In genomic region chr14:99551034-99551922, GRCh38 we compare ENCODE assay signal across 1 cellular context.
TF ChIP-seq lines count a peak whose summit lies in the region.

No MANE protein-coding gene starts in this region.

TF ChIP-seq in HepG2, 621 proteins besides CTCF, POLR2A, EP300 and RAD21 (continued from another document):
- TF ChIP-seq, protein P1, sequence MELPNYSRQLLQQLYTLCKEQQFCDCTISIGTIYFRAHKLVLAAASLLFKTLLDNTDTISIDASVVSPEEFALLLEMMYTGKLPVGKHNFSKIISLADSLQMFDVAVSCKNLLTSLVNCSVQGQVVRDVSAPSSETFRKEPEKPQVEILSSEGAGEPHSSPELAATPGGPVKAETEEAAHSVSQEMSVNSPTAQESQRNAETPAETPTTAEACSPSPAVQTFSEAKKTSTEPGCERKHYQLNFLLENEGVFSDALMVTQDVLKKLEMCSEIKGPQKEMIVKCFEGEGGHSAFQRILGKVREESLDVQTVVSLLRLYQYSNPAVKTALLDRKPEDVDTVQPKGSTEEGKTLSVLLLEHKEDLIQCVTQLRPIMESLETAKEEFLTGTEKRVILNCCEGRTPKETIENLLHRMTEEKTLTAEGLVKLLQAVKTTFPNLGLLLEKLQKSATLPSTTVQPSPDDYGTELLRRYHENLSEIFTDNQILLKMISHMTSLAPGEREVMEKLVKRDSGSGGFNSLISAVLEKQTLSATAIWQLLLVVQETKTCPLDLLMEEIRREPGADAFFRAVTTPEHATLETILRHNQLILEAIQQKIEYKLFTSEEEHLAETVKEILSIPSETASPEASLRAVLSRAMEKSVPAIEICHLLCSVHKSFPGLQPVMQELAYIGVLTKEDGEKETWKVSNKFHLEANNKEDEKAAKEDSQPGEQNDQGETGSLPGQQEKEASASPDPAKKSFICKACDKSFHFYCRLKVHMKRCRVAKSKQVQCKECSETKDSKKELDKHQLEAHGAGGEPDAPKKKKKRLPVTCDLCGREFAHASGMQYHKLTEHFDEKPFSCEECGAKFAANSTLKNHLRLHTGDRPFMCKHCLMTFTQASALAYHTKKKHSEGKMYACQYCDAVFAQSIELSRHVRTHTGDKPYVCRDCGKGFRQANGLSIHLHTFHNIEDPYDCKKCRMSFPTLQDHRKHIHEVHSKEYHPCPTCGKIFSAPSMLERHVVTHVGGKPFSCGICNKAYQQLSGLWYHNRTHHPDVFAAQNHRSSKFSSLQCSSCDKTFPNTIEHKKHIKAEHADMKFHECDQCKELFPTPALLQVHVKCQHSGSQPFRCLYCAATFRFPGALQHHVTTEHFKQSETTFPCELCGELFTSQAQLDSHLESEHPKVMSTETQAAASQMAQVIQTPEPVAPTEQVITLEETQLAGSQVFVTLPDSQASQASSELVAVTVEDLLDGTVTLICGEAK (IDR thresholded peaks at IDR 0.05) = no peak
- TF ChIP-seq, protein P1 (CRISPR knock-in tag; IDR thresholded peaks at IDR 0.05) = 0 out of 2 replicates have a peak, but pooled peaks have one; percentile 33
- TF ChIP-seq, protein P2, sequence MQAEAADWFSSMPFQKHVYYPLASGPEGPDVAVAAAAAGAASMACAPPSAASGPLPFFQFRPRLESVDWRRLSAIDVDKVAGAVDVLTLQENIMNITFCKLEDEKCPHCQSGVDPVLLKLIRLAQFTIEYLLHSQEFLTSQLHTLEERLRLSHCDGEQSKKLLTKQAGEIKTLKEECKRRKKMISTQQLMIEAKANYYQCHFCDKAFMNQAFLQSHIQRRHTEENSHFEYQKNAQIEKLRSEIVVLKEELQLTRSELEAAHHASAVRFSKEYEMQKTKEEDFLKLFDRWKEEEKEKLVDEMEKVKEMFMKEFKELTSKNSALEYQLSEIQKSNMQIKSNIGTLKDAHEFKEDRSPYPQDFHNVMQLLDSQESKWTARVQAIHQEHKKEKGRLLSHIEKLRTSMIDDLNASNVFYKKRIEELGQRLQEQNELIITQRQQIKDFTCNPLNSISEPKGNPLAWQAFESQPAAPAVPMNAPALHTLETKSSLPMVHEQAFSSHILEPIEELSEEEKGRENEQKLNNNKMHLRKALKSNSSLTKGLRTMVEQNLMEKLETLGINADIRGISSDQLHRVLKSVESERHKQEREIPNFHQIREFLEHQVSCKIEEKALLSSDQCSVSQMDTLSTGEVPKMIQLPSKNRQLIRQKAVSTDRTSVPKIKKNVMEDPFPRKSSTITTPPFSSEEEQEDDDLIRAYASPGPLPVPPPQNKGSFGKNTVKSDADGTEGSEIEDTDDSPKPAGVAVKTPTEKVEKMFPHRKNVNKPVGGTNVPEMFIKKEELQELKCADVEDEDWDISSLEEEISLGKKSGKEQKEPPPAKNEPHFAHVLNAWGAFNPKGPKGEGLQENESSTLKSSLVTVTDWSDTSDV (CRISPR knock-in tag; IDR thresholded peaks at IDR 0.05) = 0 out of 2 replicates have a peak, but pooled peaks have one; percentile 31
- TF ChIP-seq, protein P3, sequence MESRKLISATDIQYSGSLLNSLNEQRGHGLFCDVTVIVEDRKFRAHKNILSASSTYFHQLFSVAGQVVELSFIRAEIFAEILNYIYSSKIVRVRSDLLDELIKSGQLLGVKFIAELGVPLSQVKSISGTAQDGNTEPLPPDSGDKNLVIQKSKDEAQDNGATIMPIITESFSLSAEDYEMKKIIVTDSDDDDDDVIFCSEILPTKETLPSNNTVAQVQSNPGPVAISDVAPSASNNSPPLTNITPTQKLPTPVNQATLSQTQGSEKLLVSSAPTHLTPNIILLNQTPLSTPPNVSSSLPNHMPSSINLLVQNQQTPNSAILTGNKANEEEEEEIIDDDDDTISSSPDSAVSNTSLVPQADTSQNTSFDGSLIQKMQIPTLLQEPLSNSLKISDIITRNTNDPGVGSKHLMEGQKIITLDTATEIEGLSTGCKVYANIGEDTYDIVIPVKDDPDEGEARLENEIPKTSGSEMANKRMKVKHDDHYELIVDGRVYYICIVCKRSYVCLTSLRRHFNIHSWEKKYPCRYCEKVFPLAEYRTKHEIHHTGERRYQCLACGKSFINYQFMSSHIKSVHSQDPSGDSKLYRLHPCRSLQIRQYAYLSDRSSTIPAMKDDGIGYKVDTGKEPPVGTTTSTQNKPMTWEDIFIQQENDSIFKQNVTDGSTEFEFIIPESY (CRISPR knock-in tag; IDR thresholded peaks at IDR 0.05) = peak; percentile 62; the same call in 1 of the 2 replicates
- peak; percentile 95 for TF ChIP-seq ZEB1 (IDR thresholded peaks at IDR 0.05; ENCODE audit: insufficient replicate concordance, low read depth)
- TF ChIP-seq HOXA9 (CRISPR knock-in tag; IDR thresholded peaks at IDR 0.05; ENCODE audit: borderline replicate concordance) = 0 out of 2 replicates have a peak, but pooled peaks have one; percentile 28
- peak; percentile 10; the same call in 1 of the 2 replicates for TF ChIP-seq ZNF253 (CRISPR knock-in tag; IDR thresholded peaks at IDR 0.05; ENCODE audit: borderline replicate concordance)
- 0 out of 2 replicates have a peak, but pooled peaks have one; percentile 16 for TF ChIP-seq ZNF138 (CRISPR knock-in tag; IDR thresholded peaks at IDR 0.05; ENCODE audit: low read depth)
